In genomic region chr15:101255615-101256350, GRCh38 we compare ENCODE assay signal across 1 cellular context.
TF ChIP-seq lines count a peak whose summit lies in the region.

No MANE protein-coding gene starts in this region.

TF ChIP-seq in HEK293, 187 proteins besides CTCF, POLR2A, EP300 and RAD21:
- TF ChIP-seq ZNF366 (tag by site-specific recombination; conservative IDR thresholded peaks at IDR 0.05) (no peak), ZNF335 (tag by site-specific recombination; conservative IDR thresholded peaks at IDR 0.05) (peak; percentile 20; the same call in 1 of the 2 replicates), FEZF1 (tag by site-specific recombination; IDR thresholded peaks at IDR 0.05) (peak; percentile 62; the same call in 1 of the 2 replicates), ZNF830 (tag by site-specific recombination; IDR thresholded peaks at IDR 0.05; ENCODE audit: low read depth) (no peak), ZNF266 (tag by site-specific recombination; IDR thresholded peaks at IDR 0.05; ENCODE audit: low read depth) (no peak), ZNF18 (tag by site-specific recombination; IDR thresholded peaks at IDR 0.05) (peak; percentile 75; the same call in 1 of the 2 replicates), GFI1B (tag by site-specific recombination; IDR thresholded peaks at IDR 0.05) (no peak), MYNN (tag by site-specific recombination; IDR thresholded peaks at IDR 0.05; ENCODE audit: borderline replicate concordance) (no peak), ZIC2 (tag by site-specific recombination; IDR thresholded peaks at IDR 0.05) (peak; percentile 17; the same call in 1 of the 2 replicates), ZNF521 (tag by site-specific recombination; IDR thresholded peaks at IDR 0.05) (no peak), SALL2 (tag by site-specific recombination; IDR thresholded peaks at IDR 0.05; ENCODE audit: borderline replicate concordance) (no peak), ZNF558 (tag by site-specific recombination; IDR thresholded peaks at IDR 0.05) (no peak), ZNF473 (tag by site-specific recombination; IDR thresholded peaks at IDR 0.05) (no peak), ZNF624 (tag by site-specific recombination; IDR thresholded peaks at IDR 0.05) (no peak), ZNF362 (tag by site-specific recombination; IDR thresholded peaks at IDR 0.05) (no peak), ZNF292 (tag by site-specific recombination; IDR thresholded peaks at IDR 0.05; ENCODE audit: borderline replicate concordance, low read depth) (no peak), ZBTB48 (tag by site-specific recombination; IDR thresholded peaks at IDR 0.05) (no peak), ZSCAN4 (tag by site-specific recombination; IDR thresholded peaks at IDR 0.05) (peak; percentile 85), ZNF529 (tag by site-specific recombination; IDR thresholded peaks at IDR 0.05; ENCODE audit: insufficient replicate concordance) (no peak), ZNF416 (tag by site-specific recombination; IDR thresholded peaks at IDR 0.05) (no peak), ZNF121 (tag by site-specific recombination; IDR thresholded peaks at IDR 0.05) (no peak), ZSCAN18 (tag by site-specific recombination; IDR thresholded peaks at IDR 0.05) (no peak), ZNF488 (tag by site-specific recombination; IDR thresholded peaks at IDR 0.05) (no peak), PRDM1 (tag by site-specific recombination; IDR thresholded peaks at IDR 0.05) (0 out of 2 replicates have a peak, but pooled peaks have one; percentile 24), ZNF600 (tag by site-specific recombination; IDR thresholded peaks at IDR 0.05) (peak; percentile 93), ZNF169 (tag by site-specific recombination; IDR thresholded peaks at IDR 0.05) (no peak), ZNF24 (tag by site-specific recombination; IDR thresholded peaks at IDR 0.05) (no peak), MEIS1 (CRISPR knock-in tag; IDR thresholded peaks at IDR 0.05; ENCODE audit: borderline replicate concordance) (no peak)
